In genomic region chr5:81789033-81789432, GRCh38 we compare ENCODE assay signal across 16 cellular contexts. TPM values are rescaled to one million over a fixed set of nuclear protein-coding genes. Genes with fewer than 3 reads are reported as not detected.
DNase-seq lines count a peak whose midpoint lies in the region; ATAC-seq, FAIRE-seq and TF ChIP-seq lines count a peak whose summit lies in the region.
"Had no signal": no experiment of that assay in that cellular context is flagged by ENCODE, and none has a peak within 500 bp of the region (broad histone marks: within the 10 kb centered on the region; RNA-seq: fewer than 3 reads in every experiment).

No MANE protein-coding gene starts in this region.

- H3K4me1 ChIP-seq in HCT116 (ENCODE audit: control insufficient read depth in 1 of 2, insufficient read depth in 2 of 2, low read length in 2 of 2) = peaks cover 9% of the 10 kb centered on the region in 2 experiments
- H3K4me1 ChIP-seq in astrocyte (ENCODE audit: insufficient read depth, low read length) = peaks cover 5% of the 10 kb centered on the region
- H3K4me1 ChIP-seq in hepatocyte (ENCODE audit: insufficient read depth) = no peaks in the 10 kb centered on the region
- peaks cover 20 to 25% of the 10 kb centered on the region in 2 donors for H3K4me1 ChIP-seq in thyroid gland
- H3K4me1 ChIP-seq: colonic mucosa had no signal

- H3K9ac ChIP-seq in HCT116 (ENCODE audit: low read length) = no peak overlapping the region
- H3K9ac ChIP-seq in astrocyte (ENCODE audit: low read length) = no peak overlapping the region

- RAD21 ChIA-PET in HCT116 (lab: Charles Lee; ENCODE audit: low non-redundant PET in 1 of 2, low total read pairs in 2 of 2, uncharacterized antibody in 2 of 2, unreplicated experiment in 2 of 2) = interaction anchor here in 1 of 2 experiments (1.3 to 2.8 kb wide), 2 partner anchors 38 to 62 kb away, joined by 6 to 10 read pairs; partner anchors contain the start of gene SSBP2

- TF ChIP-seq CTCF in HCT116 (IDR thresholded peaks at IDR 0.05 in 2 of 3, conservative IDR thresholded peaks at IDR 0.05 in 1 of 3; ENCODE audit: borderline replicate concordance in 1 of 3, insufficient read depth in 1 of 3, low read depth in 2 of 3, low read length in 2 of 3) = no peak
- no peak for TF ChIP-seq CTCF in astrocyte (IDR thresholded peaks at IDR 0.05; ENCODE audit: insufficient read depth, low read depth, low read length)
- TF ChIP-seq CTCF in hepatocyte (IDR thresholded peaks at IDR 0.05; ENCODE audit: poor library complexity) = no peak
- no peak for TF ChIP-seq CTCF in thyroid gland (IDR thresholded peaks at IDR 0.05)
- TF ChIP-seq CTCF in WERI-Rb-1 (IDR thresholded peaks at IDR 0.05; ENCODE audit: low read depth, low read length) = no peak

- no peaks in the 10 kb centered on the region for H3K9me3 Mint-ChIP-seq in astrocyte (ENCODE audit: unreplicated experiment)
- H3K9me3 Mint-ChIP-seq: activated CD4-positive, alpha-beta memory T cell treated with anti-CD3 and anti-CD28 coated beads, Interleukin-2, amount 10 ng/mL, durations not matched to agents 7 days and 5 days had no signal

- H3K4me2 ChIP-seq in HCT116 (ENCODE audit: low read length) (0 out of 2 replicates have a peak overlapping the region, but pooled peaks have one; percentile 1), astrocyte (ENCODE audit: low read length) (no peak overlapping the region), hepatocyte (no peak overlapping the region)

- no peak overlapping the region for H3K4me3 Mint-ChIP-seq in astrocyte (ENCODE audit: unreplicated experiment)
- H3K4me3 Mint-ChIP-seq: activated CD4-positive, alpha-beta memory T cell treated with anti-CD3 and anti-CD28 coated beads, Interleukin-2, amount 10 ng/mL, durations not matched to agents 7 days and 5 days had no signal

- DNase-seq in HCT116 (ENCODE audit: low read depth, low spot score) = no peak
- peak; percentile 50 for DNase-seq in astrocyte (ENCODE audit: low read depth)
- DNase-seq in hepatocyte (ENCODE audit: low spot score) = peak; percentile 34
- DNase-seq in thyroid gland = peak; percentile 16 to 21
- no peak for DNase-seq in ecto neural progenitor cell (ENCODE audit: low spot score)
- no peak for DNase-seq in WERI-Rb-1
- no peak for DNase-seq in NCI-H1436 (lab: John Stamatoyannopoulos, UW)
- DNase-seq: activated CD4-positive, alpha-beta memory T cell treated with anti-CD3 and anti-CD28 coated beads, Interleukin-2, amount 10 ng/mL, durations not matched to agents 7 days and 5 days; colonic mucosa; COR-L47; left ventricle myocardium superior; NCI-H1694; ovary; stimulated activated CD4-positive, alpha-beta T cell treated with anti-CD3 and anti-CD28 coated beads, Interleukin-2, amount 100 ng/mL, for 24 hours; stimulated activated naive CD4-positive, alpha-beta T cell; T-helper 1 cell had no signal

- no peak overlapping the region for H3K27ac Mint-ChIP-seq in astrocyte (ENCODE audit: unreplicated experiment)
- H3K27ac Mint-ChIP-seq: activated CD4-positive, alpha-beta memory T cell treated with anti-CD3 and anti-CD28 coated beads, Interleukin-2, amount 10 ng/mL, durations not matched to agents 7 days and 5 days had no signal

- WGBS in hepatocyte (ENCODE audit: low lambda C conversion rate, missing lambda C conversion rate) = 87% methylated on average over 5 of the region's 5 CpGs
- WGBS in thyroid gland, 2 donors = 90 to 92% methylated on average over 5 of the region's 5 CpGs

- H3K27me3 ChIP-seq in HCT116 (ENCODE audit: insufficient read depth, low read length) = no peaks in the 10 kb centered on the region
- H3K27me3 ChIP-seq in astrocyte (ENCODE audit: insufficient read depth, low read length) = no peaks in the 10 kb centered on the region
- no peaks in the 10 kb centered on the region for H3K27me3 ChIP-seq in hepatocyte
- H3K27me3 ChIP-seq in thyroid gland = no peaks in the 10 kb centered on the region
- no peaks in the 10 kb centered on the region for H3K27me3 ChIP-seq in WERI-Rb-1 (ENCODE audit: insufficient read depth, low read depth, severe bottlenecking)
- H3K27me3 ChIP-seq: colonic mucosa, ovary had no signal

- H3K27ac ChIP-seq in HCT116 (ENCODE audit: low read depth, low read length) (no peak overlapping the region), astrocyte (ENCODE audit: low read depth, low read length) (no peak overlapping the region), hepatocyte (peak overlapping the region; percentile 52), thyroid gland (no peak overlapping the region), WERI-Rb-1 (no peak overlapping the region)
- H3K27ac ChIP-seq: colonic mucosa, ovary had no signal

- no peak for ATAC-seq in HCT116

- TF ChIP-seq POLR2A in HCT116 (IDR thresholded peaks at IDR 0.05; ENCODE audit: borderline replicate concordance, extremely low read depth, insufficient read depth, insufficient read length) (no peak), thyroid gland (IDR thresholded peaks at IDR 0.05) (no peak)

- H3K36me3 ChIP-seq in HCT116 (ENCODE audit: control insufficient read depth in 1 of 2, insufficient read depth in 2 of 2, low read length in 2 of 2) (no peaks in the 10 kb centered on the region), astrocyte (ENCODE audit: insufficient read depth, low read length) (no peaks in the 10 kb centered on the region), hepatocyte (replicated peaks; ENCODE audit: insufficient read depth, low read depth) (no peaks in the 10 kb centered on the region), thyroid gland (no peaks in the 10 kb centered on the region), WERI-Rb-1 (no peaks in the 10 kb centered on the region)
- H3K36me3 ChIP-seq: colonic mucosa, ovary had no signal

- POLR2A ChIA-PET in HCT116 (lab: Charles Lee) = no interaction called here

- no peak for FAIRE-seq in astrocyte (lab: Jason Lieb, UNC)

- H3K27me3 Mint-ChIP-seq in astrocyte (ENCODE audit: low read depth, unreplicated experiment) = no peaks in the 10 kb centered on the region

- H3K36me3 Mint-ChIP-seq in astrocyte (ENCODE audit: low read depth, unreplicated experiment) = no peaks in the 10 kb centered on the region

- H2AFZ ChIP-seq in HCT116 (ENCODE audit: low read depth, low read length, poor library complexity, severe bottlenecking) (no peak overlapping the region), astrocyte (ENCODE audit: low read depth, low read length) (no peak overlapping the region), hepatocyte (no peak overlapping the region)

- no TSS peak for BruUV-seq in HCT116 (replicated peaks; lab: Mats Ljungman, UMichigan)

- peaks cover 4% of the 10 kb centered on the region; the same call in 1 of the 2 replicates for H3K9me2 ChIP-seq in HCT116 (ENCODE audit: insufficient read depth)
- no peaks in the 10 kb centered on the region for H3K9me2 ChIP-seq in hepatocyte (replicated peaks; ENCODE audit: insufficient read depth)

- no peak for TF ChIP-seq RAD21 in HCT116 (IDR thresholded peaks at IDR 0.05; ENCODE audit: low read depth)

- H3K9me3 ChIP-seq in HCT116 (ENCODE audit: control insufficient read depth in 1 of 2, insufficient read depth in 1 of 2, low read depth in 1 of 2, low read length in 2 of 2) (no peaks in the 10 kb centered on the region), astrocyte (ENCODE audit: insufficient read depth, low read depth, low read length) (no peaks in the 10 kb centered on the region), hepatocyte (ENCODE audit: low read depth) (no peaks in the 10 kb centered on the region), thyroid gland (no peaks in the 10 kb centered on the region), WERI-Rb-1 (ENCODE audit: severe bottlenecking) (no peaks in the 10 kb centered on the region)
- H3K9me3 ChIP-seq: colonic mucosa, ovary had no signal

- H4K20me1 ChIP-seq in HCT116 (ENCODE audit: insufficient read depth) (no peaks in the 10 kb centered on the region), astrocyte (ENCODE audit: insufficient read depth, low read length) (no peaks in the 10 kb centered on the region), hepatocyte (ENCODE audit: insufficient read depth, poor library complexity, severe bottlenecking) (no peaks in the 10 kb centered on the region)

- H3K79me2 ChIP-seq in HCT116 (ENCODE audit: insufficient read depth, low read length) (no peaks in the 10 kb centered on the region), astrocyte (ENCODE audit: insufficient read depth, low read length) (no peaks in the 10 kb centered on the region), hepatocyte (no peaks in the 10 kb centered on the region)

- H3K4me1 Mint-ChIP-seq in astrocyte (ENCODE audit: low read depth, unreplicated experiment) = peaks cover 25% of the 10 kb centered on the region
- H3K4me1 Mint-ChIP-seq: activated CD4-positive, alpha-beta memory T cell treated with anti-CD3 and anti-CD28 coated beads, Interleukin-2, amount 10 ng/mL, durations not matched to agents 7 days and 5 days had no signal

- H3K4me3 ChIP-seq in HCT116 (replicated peaks in 1 of 2; ENCODE audit: low read depth in 1 of 2, low read length in 2 of 2) = no peak overlapping the region
- H3K4me3 ChIP-seq in astrocyte (ENCODE audit: insufficient read depth, low read depth, low read length) = no peak overlapping the region
- H3K4me3 ChIP-seq in hepatocyte = no peak overlapping the region
- no peak overlapping the region for H3K4me3 ChIP-seq in thyroid gland (replicated peaks in 1 of 3)
- H3K4me3 ChIP-seq in WERI-Rb-1 (ENCODE audit: low read depth, low read length) = no peak overlapping the region
- H3K4me3 ChIP-seq: colonic mucosa, ovary had no signal

- intact Hi-C loops in HCT116 (cut with micrococcal nuclease) = no loop called here
- intact Hi-C loops in thyroid gland (cut with DNase I) = loop anchor here (5.0 kb wide), 1 partner anchor 63 kb away; no protein-coding TSS in a partner anchor

- CTCF ChIA-PET in HCT116 (lab: Charles Lee) = no interaction called here

TF ChIP-seq in HCT116, 20 proteins besides CTCF, POLR2A, EP300 and RAD21 (continues in another document):
- no peak for TF ChIP-seq EZH2 (IDR thresholded peaks at IDR 0.05)
- TF ChIP-seq ZFX (IDR thresholded peaks at IDR 0.05) = no peak
- TF ChIP-seq YY1 (IDR thresholded peaks at IDR 0.05; ENCODE audit: extremely low read depth, insufficient replicate concordance, low read depth, low read length) = no peak

RNA-seq across cellular contexts. Expression of gene SSBP2, which starts 38.1 kb away (rescaled TPM):
- total RNA-seq in HCT116 (2021; ENCODE audit: unreplicated experiment) (5.2 TPM), astrocyte (59.8 and 73.2 TPM in 2 replicates), hepatocyte (23.7 and 29.3 TPM in 2 replicates), thyroid gland (10 to 100 TPM; 38.6 to 58.5 (median 51.8) TPM)
- 4.0 TPM in 2 replicates for polyA plus RNA-seq in HCT116 (2012)
- 47.7 and 48.2 TPM in 2 replicates for polyA plus RNA-seq in hepatocyte

Comparison
In these comparisons a context has a peak if more than half of its experiments do, and no peak if none do; other contexts are left out.
1. DNase-seq: peak in astrocyte (single experiment), hepatocyte (single experiment) and thyroid gland (2 of 2); none in HCT116 (single experiment), ecto neural progenitor cell (single experiment), WERI-Rb-1 (single experiment) and NCI-H1436 (single experiment).